In genomic region chr14:36942522-36943245, GRCh38 we compare ENCODE assay signal across 10 cellular contexts.
DNase-seq lines count a peak whose midpoint lies in the region; ATAC-seq, FAIRE-seq and TF ChIP-seq lines count a peak whose summit lies in the region.
"Had no signal": no experiment of that assay in that cellular context is flagged by ENCODE, and none has a peak within 500 bp of the region (broad histone marks: within the 10 kb centered on the region; RNA-seq: fewer than 3 reads in every experiment).

No MANE protein-coding gene starts in this region.

- H3K9ac ChIP-seq in Loucy (ENCODE audit: low read depth, low read length, poor library complexity, severe bottlenecking) (no peak overlapping the region), neural progenitor cell (no peak overlapping the region)

- no peaks in the 10 kb centered on the region for H3K9me2 ChIP-seq in Loucy (replicated peaks; ENCODE audit: low read depth, low read length)

- no peak overlapping the region for H3K4me3 ChIP-seq in Loucy (ENCODE audit: low read length, poor library complexity, severe bottlenecking)
- H3K4me3 ChIP-seq in bronchial epithelial cell (ENCODE audit: low read depth, low read length), result no peak overlapping the region
- H3K4me3 ChIP-seq in neural progenitor cell, result no peak overlapping the region
- H3K4me3 ChIP-seq: ascending aorta had no signal

- H3K4me2 ChIP-seq in Loucy (ENCODE audit: low read depth, low read length, poor library complexity, severe bottlenecking) (no peak overlapping the region), neural progenitor cell (no peak overlapping the region)

- no peaks in the 10 kb centered on the region for H3K36me3 Mint-ChIP-seq in neural progenitor cell
- no peaks in the 10 kb centered on the region for H3K36me3 Mint-ChIP-seq in activated T-cell treated with anti-CD3 and anti-CD28 coated beads, Interleukin-2, amount 50 U/mL, for 72 hours (ENCODE audit: insufficient read depth in 2 of 2)
- H3K36me3 Mint-ChIP-seq: CD8-positive, alpha-beta T cell had no signal

- no peak overlapping the region for H3K4me3 Mint-ChIP-seq in neural progenitor cell
- H3K4me3 Mint-ChIP-seq in activated T-cell treated with anti-CD3 and anti-CD28 coated beads, Interleukin-2, amount 50 U/mL, for 72 hours, result no peak overlapping the region
- H3K4me3 Mint-ChIP-seq: activated CD4-positive, alpha-beta T cell treated with anti-CD3 and anti-CD28 coated beads for 36 hours; CD8-positive, alpha-beta T cell had no signal

- TF ChIP-seq CTCF in Loucy (conservative IDR thresholded peaks at IDR 0.05; ENCODE audit: low read length) (peak; percentile 7; the same call in 1 of the 2 replicates), bronchial epithelial cell (IDR thresholded peaks at IDR 0.05; ENCODE audit: insufficient read depth, low read length, severe bottlenecking) (no peak), neural progenitor cell (IDR thresholded peaks at IDR 0.05) (peak; percentile 1)

- H3K4me1 ChIP-seq in Loucy (ENCODE audit: insufficient read depth, low read length, poor library complexity, severe bottlenecking) (no peaks in the 10 kb centered on the region), neural progenitor cell (no peaks in the 10 kb centered on the region)
- H3K4me1 ChIP-seq: ascending aorta had no signal

- peak; percentile 23 for ATAC-seq in GM19395 (IDR thresholded peaks at IDR 0.05; ENCODE audit: unreplicated experiment)
- no peak for ATAC-seq in activated T-cell treated with anti-CD3 and anti-CD28 coated beads, Interleukin-2, amount 50 U/mL, for 72 hours (replicated peaks in 1 of 2)

- no peaks in the 10 kb centered on the region for H3K4me1 Mint-ChIP-seq in neural progenitor cell
- H3K4me1 Mint-ChIP-seq in activated T-cell treated with anti-CD3 and anti-CD28 coated beads, Interleukin-2, amount 50 U/mL, for 72 hours (ENCODE audit: low read depth), result no peaks in the 10 kb centered on the region
- H3K4me1 Mint-ChIP-seq: activated CD4-positive, alpha-beta T cell treated with anti-CD3 and anti-CD28 coated beads for 36 hours had no signal

- no peaks in the 10 kb centered on the region for H3K27me3 ChIP-seq in Loucy (ENCODE audit: insufficient read depth, low read length, poor library complexity, severe bottlenecking)
- H3K27me3 ChIP-seq in bronchial epithelial cell (ENCODE audit: control insufficient read depth, insufficient read depth, low read length), result no peaks in the 10 kb centered on the region
- peaks cover 6% of the 10 kb centered on the region for H3K27me3 ChIP-seq in neural progenitor cell
- H3K27me3 ChIP-seq: ascending aorta had no signal

- no peaks in the 10 kb centered on the region for H3K9me3 ChIP-seq in Loucy (ENCODE audit: insufficient read depth, low read depth, low read length)
- H3K9me3 ChIP-seq in neural progenitor cell (ENCODE audit: low read depth), result no peaks in the 10 kb centered on the region
- H3K9me3 ChIP-seq: ascending aorta had no signal

- H3K9me3 Mint-ChIP-seq in neural progenitor cell, result no peaks in the 10 kb centered on the region
- H3K9me3 Mint-ChIP-seq in activated T-cell treated with anti-CD3 and anti-CD28 coated beads, Interleukin-2, amount 50 U/mL, for 72 hours, result no peaks in the 10 kb centered on the region
- H3K9me3 Mint-ChIP-seq: CD8-positive, alpha-beta T cell had no signal

- DNase-seq in bronchial epithelial cell (ENCODE audit: low read depth), result peak; percentile 85
- no peak for DNase-seq in neural progenitor cell (ENCODE audit: low spot score)
- DNase-seq in cerebellar cortex (ENCODE audit: low spot score), result no peak
- no peak for DNase-seq in T1000 (lab: John Stamatoyannopoulos, UW)
- no peak for DNase-seq in activated T-cell treated with anti-CD3 and anti-CD28 coated beads, Interleukin-2, amount 50 U/mL, for 72 hours

- H3K27ac Mint-ChIP-seq in neural progenitor cell, result no peak overlapping the region
- no peak overlapping the region for H3K27ac Mint-ChIP-seq in activated T-cell treated with anti-CD3 and anti-CD28 coated beads, Interleukin-2, amount 50 U/mL, for 72 hours
- H3K27ac Mint-ChIP-seq: activated CD4-positive, alpha-beta T cell treated with anti-CD3 and anti-CD28 coated beads for 36 hours; CD8-positive, alpha-beta T cell had no signal

- H3K27ac ChIP-seq in neural progenitor cell, result no peak overlapping the region
- H3K27ac ChIP-seq: ascending aorta had no signal

- H3F3A ChIP-seq in Loucy (ENCODE audit: low read depth), result no peaks in the 10 kb centered on the region
- H3F3A ChIP-seq in neural progenitor cell (ENCODE audit: low read depth), result no peaks in the 10 kb centered on the region

- peaks cover 6% of the 10 kb centered on the region for H3K27me3 Mint-ChIP-seq in neural progenitor cell (ENCODE audit: insufficient read depth, low read depth)
- H3K27me3 Mint-ChIP-seq in activated T-cell treated with anti-CD3 and anti-CD28 coated beads, Interleukin-2, amount 50 U/mL, for 72 hours (ENCODE audit: low read depth), result no peaks in the 10 kb centered on the region
- H3K27me3 Mint-ChIP-seq: activated CD4-positive, alpha-beta T cell treated with anti-CD3 and anti-CD28 coated beads for 36 hours had no signal

- H2AFZ ChIP-seq in Loucy (ENCODE audit: low read length) (peak overlapping the region; percentile 17; the same call in 1 of the 2 replicates), neural progenitor cell (replicated peaks) (no peak overlapping the region)

- no peaks in the 10 kb centered on the region for H3K79me2 ChIP-seq in Loucy (ENCODE audit: insufficient read depth, low read length)
- H3K79me2 ChIP-seq in neural progenitor cell (ENCODE audit: low read depth), result no peaks in the 10 kb centered on the region

- no peaks in the 10 kb centered on the region for H3K36me3 ChIP-seq in Loucy (ENCODE audit: insufficient read depth, low read length)
- H3K36me3 ChIP-seq in bronchial epithelial cell (ENCODE audit: control insufficient read depth, insufficient read depth, low read length), result no peaks in the 10 kb centered on the region
- no peaks in the 10 kb centered on the region for H3K36me3 ChIP-seq in neural progenitor cell
- H3K36me3 ChIP-seq: ascending aorta had no signal

- no peak for FAIRE-seq in bronchial epithelial cell (lab: Jason Lieb, UNC)

- H4K20me1 ChIP-seq in Loucy (ENCODE audit: insufficient read depth, low read length, poor library complexity, severe bottlenecking), result no peaks in the 10 kb centered on the region
- no peaks in the 10 kb centered on the region for H4K20me1 ChIP-seq in neural progenitor cell (ENCODE audit: low read depth)
